8 cellular contexts compared by ENCODE assay signal in genomic region chr11:34251640-34251980, GRCh38.
DNase-seq lines count a peak whose midpoint lies in the region; FAIRE-seq and TF ChIP-seq lines count a peak whose summit lies in the region.
"Had no signal": no experiment of that assay in that cellular context is flagged by ENCODE, and none has a peak within 500 bp of the region (broad histone marks: within the 10 kb centered on the region; RNA-seq: fewer than 3 reads in every experiment).

No MANE protein-coding gene starts in this region.

- H2AFZ ChIP-seq in SU-DHL-6 (ENCODE audit: low read depth, low read length, severe bottlenecking): peak overlapping the region; percentile 26

- H3K4me3 ChIP-seq in SU-DHL-6 (ENCODE audit: insufficient read depth, low read length, poor library complexity, severe bottlenecking): no peak overlapping the region
- H3K4me3 ChIP-seq in fibroblast of mammary gland (ENCODE audit: control insufficient read depth, low read depth, low read length): peak overlapping the region; percentile 22
- peak overlapping the region in 2 of 3 donors; percentile 51 to 62 for H3K4me3 ChIP-seq in skeletal muscle tissue (ENCODE audit: low read length in 3 of 3)

- H3K9ac ChIP-seq in SU-DHL-6 (ENCODE audit: low read length) (no peak overlapping the region), skeletal muscle tissue (ENCODE audit: low read depth in 1 of 3, low read length in 3 of 3) (peak overlapping the region in 2 of 3 donors; percentile 35 to 74)

- no peaks in the 10 kb centered on the region for H3F3A ChIP-seq in SU-DHL-6 (ENCODE audit: insufficient read depth)

- H3K79me2 ChIP-seq in SU-DHL-6 (ENCODE audit: insufficient read depth, low read length): no peaks in the 10 kb centered on the region

- DNase-seq in GM03348 (ENCODE audit: low spot score): peak; percentile 57
- DNase-seq in fibroblast of mammary gland (ENCODE audit: low read depth): peak; percentile 43
- no peak for DNase-seq in epidermal melanocyte (ENCODE audit: insufficient read length, low spot score)
- no peak for DNase-seq in GM19239 (ENCODE audit: insufficient read length, low spot score)
- no peak for DNase-seq in stimulated activated CD4-positive, alpha-beta T cell treated with anti-CD3 and anti-CD28 coated beads, Interleukin-1b, Interleukin-23, amount 100 ng/mL, for 48 hours
- DNase-seq: NCI-H526 had no signal

- H3K4me2 ChIP-seq in SU-DHL-6 (ENCODE audit: low read depth, low read length, poor library complexity, severe bottlenecking): peak overlapping the region; percentile 38

- TF ChIP-seq CTCF in SU-DHL-6 (IDR thresholded peaks at IDR 0.05; ENCODE audit: insufficient read depth, low read length, poor library complexity, severe bottlenecking) (no peak), fibroblast of mammary gland (conservative IDR thresholded peaks at IDR 0.05; ENCODE audit: control insufficient read depth, insufficient read depth, low read depth, low read length) (no peak)

- no peaks in the 10 kb centered on the region for H3K9me2 ChIP-seq in SU-DHL-6 (replicated peaks; ENCODE audit: insufficient read depth, low read length)

- no peaks in the 10 kb centered on the region for H4K20me1 ChIP-seq in SU-DHL-6 (ENCODE audit: low read depth, low read length)

- H3K4me1 ChIP-seq in skeletal muscle tissue (ENCODE audit: control insufficient read depth in 3 of 3, insufficient read depth in 3 of 3, low read length in 3 of 3): peaks cover 16 to 47% (median 21%) of the 10 kb centered on the region in 3 donors

- no peak for FAIRE-seq in GM19239 (lab: Jason Lieb, UNC)

- no peak overlapping the region for H3K27ac ChIP-seq in SU-DHL-6 (ENCODE audit: low read depth, low read length)
- peak overlapping the region; percentile 80 for H3K27ac ChIP-seq in skeletal muscle tissue (ENCODE audit: low read depth, low read length)

- H3K36me3 ChIP-seq in SU-DHL-6 (ENCODE audit: low read length) (no peaks in the 10 kb centered on the region), skeletal muscle tissue (ENCODE audit: control insufficient read depth in 3 of 3, insufficient read depth in 3 of 3, low read length in 3 of 3) (no peaks in the 10 kb centered on the region)

- H3K27me3 ChIP-seq in SU-DHL-6 (ENCODE audit: low read length) (no peaks in the 10 kb centered on the region), skeletal muscle tissue (ENCODE audit: control insufficient read depth in 3 of 3, insufficient read depth in 3 of 3, low read length in 3 of 3) (no peaks in the 10 kb centered on the region)

- H3K9me3 ChIP-seq in SU-DHL-6 (ENCODE audit: insufficient read depth, low read length) (no peaks in the 10 kb centered on the region), skeletal muscle tissue (ENCODE audit: control insufficient read depth in 3 of 3, low read length in 3 of 3) (no peaks in the 10 kb centered on the region)

Comparison
In these comparisons a context has a peak if more than half of its experiments do, and no peak if none do; other contexts are left out.
1. DNase-seq: peak in GM03348 (single experiment) and fibroblast of mammary gland (single experiment); none in epidermal melanocyte (single experiment), GM19239 (single experiment) and stimulated activated CD4-positive, alpha-beta T cell treated with anti-CD3 and anti-CD28 coated beads, Interleukin-1b, Interleukin-23, amount 100 ng/mL, for 48 hours (single experiment).